In genomic region chr9:27168951-27169350, GRCh38 we compare ENCODE assay signal across 38 cellular contexts. TPM values are rescaled to one million over a fixed set of nuclear protein-coding genes. Genes with fewer than 3 reads are reported as not detected.
"Had no signal": no experiment of that assay in that cellular context is flagged by ENCODE, and none has a peak within 500 bp of the region (broad histone marks: within the 10 kb centered on the region; RNA-seq: fewer than 3 reads in every experiment).

No MANE protein-coding gene starts in this region.

- H3K36me3 Mint-ChIP-seq: activated CD4-positive, alpha-beta memory T cell treated with anti-CD3 and anti-CD28 coated beads for 36 hours; activated naive CD4-positive, alpha-beta T cell treated with anti-CD3 and anti-CD28 coated beads, Interleukin-2, amount 10 ng/mL, durations not matched to agents 7 days and 5 days; activated naive CD4-positive, alpha-beta T cell treated with anti-CD3 and anti-CD28 coated beads, Interleukin-2, amount 50 U/mL, for 24 hours; activated naive CD8-positive, alpha-beta T cell; activated naive CD8-positive, alpha-beta T cell treated with anti-CD3 and anti-CD28 coated beads, Interleukin-2, amount 10 ng/mL, durations not matched to agents 7 days and 5 days; brain had no signal

- H3K27me3 ChIP-seq: ascending aorta, cardiac muscle cell had no signal

- H3K4me3 ChIP-seq: ascending aorta, cardiac muscle cell had no signal

- H3K4me3 Mint-ChIP-seq: activated B cell treated with CpG ODN at 0.5 μM for 24 hours; activated CD4-positive, alpha-beta memory T cell treated with anti-CD3 and anti-CD28 coated beads for 36 hours; activated CD4-positive, alpha-beta T cell treated with anti-CD3 and anti-CD28 coated beads, Interleukin-2, amount 10 ng/mL, durations not matched to agents 24 days and 14 days; activated CD8-positive, alpha-beta T cell treated with anti-CD3 and anti-CD28 coated beads for 36 hours; activated naive CD4-positive, alpha-beta T cell treated with anti-CD3 and anti-CD28 coated beads, Interleukin-2, amount 10 ng/mL, durations not matched to agents 7 days and 5 days; activated naive CD4-positive, alpha-beta T cell treated with anti-CD3 and anti-CD28 coated beads, Interleukin-2, amount 50 U/mL, for 24 hours; activated naive CD8-positive, alpha-beta T cell; activated naive CD8-positive, alpha-beta T cell treated with anti-CD3 and anti-CD28 coated beads, Interleukin-2, amount 10 ng/mL, durations not matched to agents 7 days and 5 days; activated naive CD8-positive, alpha-beta T cell treated with anti-CD3 and anti-CD28 coated beads, Interleukin-2, amount 50 U/mL, for 24 hours; activated T-cell treated with anti-CD3 and anti-CD28 coated beads, Interleukin-2, amount 50 U/mL, for 4 hours; activated T-cell treated with anti-CD3 and anti-CD28 coated beads, Interleukin-2, amount 50 U/mL, for 72 hours; brain; central memory CD8-positive, alpha-beta T cell; T-helper 1 cell treated with Interleukin-12 subunit alpha and Interleukin-12 subunit beta and Interleukin-4 antibody, amounts not matched to agents 30 μg/mL and 1 μg/mL, for 36 hours; T-helper 2 cell treated with Interferon-gamma antibody and Interleukin-4, amounts not matched to agents 5 μg/mL and 100 μg/mL, for 36 hours had no signal

- H3K27ac Mint-ChIP-seq: activated B cell treated with CpG ODN at 0.5 μM for 24 hours; activated CD4-positive, alpha-beta memory T cell treated with anti-CD3 and anti-CD28 coated beads for 36 hours; activated CD4-positive, alpha-beta T cell treated with anti-CD3 and anti-CD28 coated beads, Interleukin-2, amount 10 ng/mL, durations not matched to agents 24 days and 14 days; activated CD8-positive, alpha-beta T cell treated with anti-CD3 and anti-CD28 coated beads for 36 hours; activated naive CD4-positive, alpha-beta T cell treated with anti-CD3 and anti-CD28 coated beads, Interleukin-2, amount 10 ng/mL, durations not matched to agents 7 days and 5 days; activated naive CD4-positive, alpha-beta T cell treated with anti-CD3 and anti-CD28 coated beads, Interleukin-2, amount 50 U/mL, for 24 hours; activated naive CD8-positive, alpha-beta T cell; activated naive CD8-positive, alpha-beta T cell treated with anti-CD3 and anti-CD28 coated beads, Interleukin-2, amount 10 ng/mL, durations not matched to agents 7 days and 5 days; activated naive CD8-positive, alpha-beta T cell treated with anti-CD3 and anti-CD28 coated beads, Interleukin-2, amount 50 U/mL, for 24 hours; activated T-cell treated with anti-CD3 and anti-CD28 coated beads, Interleukin-2, amount 50 U/mL, for 72 hours; activated T-helper 2 cell treated with anti-CD3 and anti-CD28 coated beads, Interferon-gamma antibody, Interleukin-2, Interleukin-4, amounts not matched to agents 10 μg/mL and 5 μg/mL and 100 μg/mL, durations not matched to agents 14 hours and 24 hours and 36 hours; brain; T-helper 1 cell treated with Interleukin-12 subunit alpha and Interleukin-12 subunit beta and Interleukin-4 antibody, amounts not matched to agents 30 μg/mL and 1 μg/mL, for 36 hours; T-helper 2 cell treated with Interferon-gamma antibody and Interleukin-4, amounts not matched to agents 5 μg/mL and 100 μg/mL, for 36 hours had no signal

- H3K27me3 Mint-ChIP-seq: activated B cell treated with CpG ODN at 0.5 μM for 24 hours; activated CD4-positive, alpha-beta memory T cell treated with anti-CD3 and anti-CD28 coated beads for 36 hours; activated CD4-positive, alpha-beta T cell treated with anti-CD3 and anti-CD28 coated beads, Interleukin-2, amount 10 ng/mL, durations not matched to agents 24 days and 14 days; activated naive CD4-positive, alpha-beta T cell treated with anti-CD3 and anti-CD28 coated beads, Interleukin-2, amount 10 ng/mL, durations not matched to agents 7 days and 5 days; activated naive CD4-positive, alpha-beta T cell treated with anti-CD3 and anti-CD28 coated beads, Interleukin-2, amount 50 U/mL, for 24 hours; activated naive CD8-positive, alpha-beta T cell; activated naive CD8-positive, alpha-beta T cell treated with anti-CD3 and anti-CD28 coated beads, Interleukin-2, amount 50 U/mL, for 24 hours; brain had no signal

- FAIRE-seq: bronchial epithelial cell, TTC549 had no signal

- DNase-seq: activated B cell treated with CpG ODN at 0.5 μM for 24 hours; activated CD4-positive, alpha-beta memory T cell treated with anti-CD3 and anti-CD28 coated beads for 36 hours; activated CD4-positive, alpha-beta T cell treated with anti-CD3 and anti-CD28 coated beads for 4 hours; activated CD4-positive, alpha-beta T cell treated with anti-CD3 and anti-CD28 coated beads, Interleukin-2, amount 10 ng/mL, durations not matched to agents 24 days and 14 days; activated CD4-positive, alpha-beta T cell treated with anti-CD3 and anti-CD28 coated beads, Interleukin-2, amount 50 U/mL, for 1 hour; activated CD4-positive, alpha-beta T cell treated with anti-CD3 and anti-CD28 coated beads, Interleukin-2, amount 50 U/mL, for 4 hours; activated CD4-positive, CD25-positive, alpha-beta regulatory T cell treated with anti-CD3 and anti-CD28 coated beads, Interleukin-2, amount 50 U/mL, for 72 hours; activated CD8-positive, alpha-beta memory T cell treated with anti-CD3 and anti-CD28 coated beads, Interleukin-2, amount 50 U/mL, for 4 hours; activated CD8-positive, alpha-beta T cell treated with anti-CD3 and anti-CD28 coated beads for 36 hours; activated effector memory CD4-positive, alpha-beta T cell treated with Interleukin-2 at 50 U/mL for 16 hours; activated gamma-delta T cell; activated naive CD4-positive, alpha-beta T cell treated with anti-CD3 and anti-CD28 coated beads, Interleukin-2, amount 10 ng/mL, durations not matched to agents 7 days and 5 days; activated naive CD4-positive, alpha-beta T cell treated with Interleukin-2 at 50 U/mL for 16 hours; activated naive CD8-positive, alpha-beta T cell treated with anti-CD3 and anti-CD28 coated beads, Interleukin-2, amount 10 ng/mL, durations not matched to agents 7 days and 5 days; activated naive CD8-positive, alpha-beta T cell treated with anti-CD3 and anti-CD28 coated beads, Interleukin-2, amount 50 U/mL, for 24 hours; activated T-cell treated with anti-CD3 and anti-CD28 coated beads for 4 hours; activated T-cell treated with anti-CD3 and anti-CD28 coated beads, Interleukin-2, amount 50 U/mL, for 1 hour; activated T-cell treated with anti-CD3 and anti-CD28 coated beads, Interleukin-2, amount 50 U/mL, for 4 hours; activated T-cell treated with anti-CD3 and anti-CD28 coated beads, Interleukin-2, amount 50 U/mL, for 72 hours; amygdala; anterior cingulate cortex; caudate nucleus; cerebellar nuclear complex; T-helper 1 cell; T-helper 9 cell had no signal

- H3K9me3 ChIP-seq: ascending aorta had no signal

- H3K27ac ChIP-seq: ascending aorta, cardiac muscle cell, VCaP had no signal

- H3K4me1 ChIP-seq: ascending aorta had no signal

- H3K36me3 ChIP-seq: ascending aorta, cardiac muscle cell had no signal

- H3K4me1 Mint-ChIP-seq: activated B cell treated with CpG ODN at 0.5 μM for 24 hours; activated CD4-positive, alpha-beta T cell treated with anti-CD3 and anti-CD28 coated beads, Interleukin-2, amount 10 ng/mL, durations not matched to agents 24 days and 14 days; activated naive CD4-positive, alpha-beta T cell treated with anti-CD3 and anti-CD28 coated beads, Interleukin-2, amount 10 ng/mL, durations not matched to agents 7 days and 5 days; activated naive CD4-positive, alpha-beta T cell treated with anti-CD3 and anti-CD28 coated beads, Interleukin-2, amount 50 U/mL, for 24 hours; activated naive CD8-positive, alpha-beta T cell treated with anti-CD3 and anti-CD28 coated beads, Interleukin-2, amount 10 ng/mL, durations not matched to agents 7 days and 5 days; activated naive CD8-positive, alpha-beta T cell treated with anti-CD3 and anti-CD28 coated beads, Interleukin-2, amount 50 U/mL, for 24 hours; central memory CD8-positive, alpha-beta T cell had no signal

- H3K9me3 Mint-ChIP-seq: activated CD8-positive, alpha-beta T cell treated with anti-CD3 and anti-CD28 coated beads for 36 hours; activated naive CD4-positive, alpha-beta T cell treated with anti-CD3 and anti-CD28 coated beads, Interleukin-2, amount 50 U/mL, for 24 hours; brain had no signal

- ATAC-seq: activated CD8-positive, alpha-beta T cell treated with anti-CD3 and anti-CD28 coated beads for 36 hours; activated naive CD8-positive, alpha-beta T cell treated with anti-CD3 and anti-CD28 coated beads, Interleukin-2, amount 50 U/mL, for 24 hours; activated T-cell treated with anti-CD3 and anti-CD28 coated beads, Interleukin-2, amount 50 U/mL, for 4 hours had no signal

RNA-seq across cellular contexts. Expression of gene TEK, which starts 59.9 kb away (rescaled TPM):
- total RNA-seq: activated B cell treated with CpG ODN at 0.5 μM for 24 hours; activated CD4-positive, alpha-beta memory T cell treated with anti-CD3 and anti-CD28 coated beads for 36 hours; activated CD4-positive, alpha-beta T cell treated with anti-CD3 and anti-CD28 coated beads, Interleukin-2, amount 10 ng/mL, durations not matched to agents 24 days and 14 days; activated CD8-positive, alpha-beta memory T cell treated with anti-CD3 and anti-CD28 coated beads for 36 hours; activated CD8-positive, alpha-beta T cell treated with anti-CD3 and anti-CD28 coated beads for 36 hours; activated naive CD8-positive, alpha-beta T cell treated with anti-CD3 and anti-CD28 coated beads, Interleukin-2, amount 10 ng/mL, durations not matched to agents 7 days and 5 days; activated T-cell treated with anti-CD3 and anti-CD28 coated beads, Interleukin-2, amount 50 U/mL, for 72 hours; activated T-helper 2 cell treated with anti-CD3 and anti-CD28 coated beads, Interferon-gamma antibody, Interleukin-2, Interleukin-4, amounts not matched to agents 10 μg/mL and 5 μg/mL and 100 μg/mL, durations not matched to agents 14 hours and 24 hours and 36 hours had no signal
